1 cellular context compared by ENCODE assay signal in the genomic region with DNA sequence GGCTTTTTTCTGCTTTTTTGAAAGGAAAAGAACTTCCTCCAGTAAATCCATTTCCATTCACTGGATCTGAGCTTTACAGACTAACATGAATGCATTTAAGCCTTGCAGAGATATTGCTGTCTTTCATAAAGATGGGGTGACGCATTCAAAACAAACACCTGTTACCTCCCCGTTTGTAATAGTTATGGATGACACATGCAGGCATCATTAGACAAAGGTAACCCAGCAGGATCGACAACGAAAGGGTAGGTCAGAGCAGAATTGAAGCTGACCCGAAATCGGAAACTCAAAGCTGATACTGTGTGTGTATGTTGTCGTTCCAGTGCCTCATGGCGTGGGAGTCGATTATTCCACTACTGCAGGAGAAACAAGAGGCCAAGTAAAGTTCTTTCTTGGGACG.
TF ChIP-seq lines count a peak whose summit lies in the region.

No MANE protein-coding gene starts in this region.

TF ChIP-seq in HCT116, 20 proteins besides CTCF, POLR2A, EP300 and RAD21 (continued from another document):
- TF ChIP-seq, protein P1, sequence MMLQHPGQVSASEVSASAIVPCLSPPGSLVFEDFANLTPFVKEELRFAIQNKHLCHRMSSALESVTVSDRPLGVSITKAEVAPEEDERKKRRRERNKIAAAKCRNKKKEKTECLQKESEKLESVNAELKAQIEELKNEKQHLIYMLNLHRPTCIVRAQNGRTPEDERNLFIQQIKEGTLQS (IDR thresholded peaks at IDR 0.05): no peak
- TF ChIP-seq CBX3 (IDR thresholded peaks at IDR 0.05; ENCODE audit: low read depth) (no peak), YY1 (IDR thresholded peaks at IDR 0.05; ENCODE audit: extremely low read depth, insufficient replicate concordance, low read depth, low read length) (no peak), SIN3A (IDR thresholded peaks at IDR 0.05; ENCODE audit: low read depth) (no peak), ZNF274 (IDR thresholded peaks at IDR 0.05; ENCODE audit: low read depth, low read length) (no peak)
